25 cellular contexts compared by ENCODE assay signal in the genomic region with DNA sequence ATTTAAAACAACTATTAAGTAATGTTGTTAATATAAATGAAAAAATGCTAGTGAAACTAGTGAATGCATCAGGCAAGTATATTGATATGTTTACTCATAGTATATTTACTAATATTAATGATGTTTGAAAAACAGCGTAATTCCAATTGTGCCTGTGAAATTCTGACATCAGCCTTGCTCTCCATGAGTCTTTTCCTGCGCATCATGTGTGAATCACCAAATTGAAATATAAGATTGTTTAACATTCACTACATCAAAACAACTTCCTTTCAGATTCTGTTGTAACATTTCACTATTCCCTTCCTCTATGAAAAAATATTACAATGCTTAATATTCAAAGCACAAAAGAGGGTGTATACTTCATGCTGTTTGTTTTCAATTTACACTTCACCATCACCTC.
DNase-seq lines count a peak whose midpoint lies in the region; ATAC-seq, FAIRE-seq and TF ChIP-seq lines count a peak whose summit lies in the region.
"Had no signal": no experiment of that assay in that cellular context is flagged by ENCODE, and none has a peak within 500 bp of the region (broad histone marks: within the 10 kb centered on the region; RNA-seq: fewer than 3 reads in every experiment).

No MANE protein-coding gene starts in this region.

- H3K36me3 ChIP-seq in IMR-90 (ENCODE audit: control insufficient read depth, insufficient read depth, low read length) (no peaks in the 10 kb centered on the region), endothelial cell of umbilical vein (ENCODE audit: control insufficient read depth in 2 of 2, extremely low read depth in 1 of 2, insufficient read depth in 2 of 2, low read length in 2 of 2) (no peaks in the 10 kb centered on the region)
- H3K36me3 ChIP-seq: BE2C; BLaER1 treated with 17β-estradiol and CSF1 and Interleukin-3, amounts not matched to agents 10 nM and 100 nM; HAP-1 had no signal

- no peak overlapping the region for H2AK9ac ChIP-seq in IMR-90 (replicated peaks; ENCODE audit: low read depth, low read length, poor library complexity)

- H3K9ac ChIP-seq in IMR-90 (ENCODE audit: low read depth, low read length) (no peak overlapping the region), endothelial cell of umbilical vein (replicated peaks; ENCODE audit: extremely low read depth, insufficient read depth, low read length) (no peak overlapping the region)
- H3K9ac ChIP-seq: BLaER1 treated with 17β-estradiol and CSF1 and Interleukin-3, amounts not matched to agents 10 nM and 100 nM had no signal

- H3K27ac ChIP-seq in IMR-90 (ENCODE audit: insufficient read depth, low read length) (no peak overlapping the region), endothelial cell of umbilical vein (ENCODE audit: insufficient read depth, low read depth, low read length) (no peak overlapping the region)
- H3K27ac ChIP-seq: A549; BLaER1 treated with 17β-estradiol and CSF1 and Interleukin-3, amounts not matched to agents 10 nM and 100 nM had no signal

- intact Hi-C loops in IMR-90 (cut with micrococcal nuclease): no loop called here
- intact Hi-C loops in endothelial cell of umbilical vein (cut with micrococcal nuclease): no loop called here

- no peak overlapping the region for H4K5ac ChIP-seq in IMR-90 (ENCODE audit: low read depth, low read length)

- no peak for TF ChIP-seq RAD21 in IMR-90 (IDR thresholded peaks at IDR 0.05; ENCODE audit: low read length)

- H3K4me3 ChIP-seq in IMR-90 (ENCODE audit: insufficient read depth, low read depth, low read length): no peak overlapping the region
- H3K4me3 ChIP-seq in endothelial cell of umbilical vein (replicated peaks in 1 of 3; ENCODE audit: insufficient read depth in 1 of 3, low read depth in 1 of 3, low read length in 3 of 3): no peak overlapping the region
- H3K4me3 ChIP-seq: A549; BLaER1 treated with 17β-estradiol and CSF1 and Interleukin-3, amounts not matched to agents 10 nM and 100 nM; HAP-1 had no signal

- CTCF ChIA-PET in IMR-90 (lab: Yijun Ruan, JAX): interaction anchor here (0.7 kb wide), 1 partner anchor 623 kb away, joined by 5 read pairs; no protein-coding TSS in a partner anchor
- CTCF ChIA-PET in endothelial cell of umbilical vein (lab: Charles Lee): no interaction called here

- H3K79me1 ChIP-seq in IMR-90 (ENCODE audit: low read depth in 1 of 2, low read length in 2 of 2): no peaks in the 10 kb centered on the region

- no peak overlapping the region for H3K4ac ChIP-seq in IMR-90 (ENCODE audit: low read depth, low read length)

- BruUV-seq in IMR-90 (replicated peaks; lab: Mats Ljungman, UMichigan) (no TSS peak), endothelial cell of umbilical vein (replicated peaks; lab: Mats Ljungman, UMichigan) (no TSS peak)

- DNase-seq in HCEC 1CT (peak; percentile 48), IMR-90 (peak; percentile 61), endothelial cell of umbilical vein (ENCODE audit: low read depth, low spot score) (no peak), iris pigment epithelial cell (ENCODE audit: low read depth) (peak; percentile 31), GM03348 (ENCODE audit: low spot score) (no peak), HK-2 (ENCODE audit: unreplicated experiment) (no peak)
- DNase-seq: 8988T; ACHN; AML-193; BE2C; CD4-positive, alpha-beta T cell; CD8-positive, alpha-beta memory T cell; DMS 273 treated with DMSO at 0.1 percent for 48 hours; DMS79; EL; GDM1; GOT3 had no signal

- H3K56ac ChIP-seq in IMR-90 (ENCODE audit: extremely low read depth, insufficient read depth, low read length): no peak overlapping the region

- H4K20me1 ChIP-seq in IMR-90 (ENCODE audit: insufficient read depth, low read length): no peaks in the 10 kb centered on the region
- H4K20me1 ChIP-seq in endothelial cell of umbilical vein (replicated peaks; ENCODE audit: control insufficient read depth, extremely low read depth, insufficient read depth, low read length): no peaks in the 10 kb centered on the region
- H4K20me1 ChIP-seq: BLaER1 treated with 17β-estradiol and CSF1 and Interleukin-3, amounts not matched to agents 10 nM and 100 nM had no signal

- H3K9me3 ChIP-seq in IMR-90 (ENCODE audit: control insufficient read depth, insufficient read depth, low read length): no peaks in the 10 kb centered on the region
- no peaks in the 10 kb centered on the region for H3K9me3 ChIP-seq in endothelial cell of umbilical vein (replicated peaks; ENCODE audit: control insufficient read depth, insufficient read depth, low read length)
- H3K9me3 ChIP-seq: A549; BE2C; BLaER1 treated with 17β-estradiol and CSF1 and Interleukin-3, amounts not matched to agents 10 nM and 100 nM; HAP-1 had no signal

- TF ChIP-seq CTCF in IMR-90 (conservative IDR thresholded peaks at IDR 0.05; ENCODE audit: low read depth, low read length) (no peak), endothelial cell of umbilical vein (IDR thresholded peaks at IDR 0.05; ENCODE audit: extremely low read depth in 1 of 2, insufficient read depth in 1 of 2, low read depth in 1 of 2, low read length in 2 of 2) (no peak)

- ATAC-seq in IMR-90 (ENCODE audit: low read depth) (no peak), HG03045 (IDR thresholded peaks at IDR 0.05; ENCODE audit: unreplicated experiment) (no peak)
- ATAC-seq: A549 had no signal

- H3K9me1 ChIP-seq in IMR-90 (ENCODE audit: insufficient read depth, low read length): no peaks in the 10 kb centered on the region; the same call in 1 of the 2 replicates
- no peaks in the 10 kb centered on the region for H3K9me1 ChIP-seq in endothelial cell of umbilical vein (replicated peaks; ENCODE audit: control insufficient read depth, extremely low read depth, insufficient read depth, low read length)

- H4K8ac ChIP-seq in IMR-90 (ENCODE audit: low read depth in 2 of 2, low read length in 2 of 2): no peak overlapping the region

- no peak overlapping the region for H3K14ac ChIP-seq in IMR-90 (replicated peaks; ENCODE audit: low read depth, low read length)

- H3K27me3 ChIP-seq in IMR-90 (ENCODE audit: control insufficient read depth, insufficient read depth, low read length): no peaks in the 10 kb centered on the region
- H3K27me3 ChIP-seq in endothelial cell of umbilical vein (ENCODE audit: control insufficient read depth in 2 of 2, insufficient read depth in 2 of 2, low read length in 2 of 2): no peaks in the 10 kb centered on the region
- H3K27me3 ChIP-seq: BE2C; BLaER1 treated with 17β-estradiol and CSF1 and Interleukin-3, amounts not matched to agents 10 nM and 100 nM had no signal

- no peak overlapping the region for H2BK15ac ChIP-seq in IMR-90 (ENCODE audit: low read depth, low read length)

- TF ChIP-seq POLR2A in IMR-90 (IDR thresholded peaks at IDR 0.05; ENCODE audit: low read depth, low read length) (no peak), endothelial cell of umbilical vein (IDR thresholded peaks at IDR 0.05; ENCODE audit: low read depth, low read length) (no peak)

- no peaks in the 10 kb centered on the region for H3K4me1 ChIP-seq in IMR-90 (ENCODE audit: control insufficient read depth, insufficient read depth, low read length)
- H3K4me1 ChIP-seq in endothelial cell of umbilical vein (ENCODE audit: control insufficient read depth, extremely low read depth, insufficient read depth, low read length): no peaks in the 10 kb centered on the region
- H3K4me1 ChIP-seq: A549, BE2C, HAP-1 had no signal

- H3K4me2 ChIP-seq in IMR-90 (ENCODE audit: low read depth, low read length) (no peak overlapping the region), endothelial cell of umbilical vein (ENCODE audit: insufficient read depth, low read length) (no peak overlapping the region)
- H3K4me2 ChIP-seq: A549; BLaER1 treated with 17β-estradiol and CSF1 and Interleukin-3, amounts not matched to agents 10 nM and 100 nM had no signal

- in situ Hi-C loops in IMR-90 (cut with MboI; ENCODE audit: low sequenced_read_pairs): no loop called here

- no CpG with 5 or more reads among the region's 2 CpGs for WGBS in IMR-90 (ENCODE audit: extremely low coverage in 2 of 2, insufficient read length in 1 of 2), 2 experiments

- H3K79me2 ChIP-seq in endothelial cell of umbilical vein (ENCODE audit: control insufficient read depth, insufficient read depth, low read length): no peaks in the 10 kb centered on the region

- H2AFZ ChIP-seq in IMR-90 (replicated peaks; ENCODE audit: low read length, poor library complexity): no peak overlapping the region
- H2AFZ ChIP-seq in endothelial cell of umbilical vein (ENCODE audit: low read depth, low read length): no peak overlapping the region

- H2BK120ac ChIP-seq in IMR-90 (ENCODE audit: low read depth, low read length): no peak overlapping the region

- POLR2A ChIA-PET in IMR-90 (lab: Charles Lee; ENCODE audit: unreplicated experiment) (no interaction called here), endothelial cell of umbilical vein (lab: Charles Lee) (no interaction called here)

- H2BK20ac ChIP-seq in IMR-90 (ENCODE audit: low read depth, low read length): no peak overlapping the region

- H2BK5ac ChIP-seq in IMR-90 (ENCODE audit: low read depth, low read length, poor library complexity, severe bottlenecking): peak overlapping the region; percentile 24

- no peak overlapping the region for H3K23ac ChIP-seq in IMR-90 (ENCODE audit: low read depth, low read length)

- H3K18ac ChIP-seq in IMR-90 (ENCODE audit: low read depth, low read length): peak overlapping the region; percentile 59; the same call in 1 of the 2 replicates

- dilution Hi-C loops in IMR-90 (cut with HindIII; ENCODE audit: low sequenced_read_pairs, unreplicated experiment): no loop called here
- dilution Hi-C loops in endothelial cell of umbilical vein (cut with MboI; ENCODE audit: extremely low pct_ligation_motif_present, low sequenced_read_pairs): no loop called here

- no peak overlapping the region for H2AK5ac ChIP-seq in IMR-90 (ENCODE audit: low read depth, low read length)

- H4K91ac ChIP-seq in IMR-90 (ENCODE audit: insufficient read depth, low read depth, low read length): no peak overlapping the region

- FAIRE-seq in endothelial cell of umbilical vein (lab: Jason Lieb, UNC): no peak
- FAIRE-seq: A549, D721Med, GM12891, GM18507, H54 had no signal

TF ChIP-seq in IMR-90, 13 proteins besides CTCF, POLR2A, EP300 and RAD21 (continues in another document):
- TF ChIP-seq MAFK (IDR thresholded peaks at IDR 0.05; ENCODE audit: low read depth, low read length): no peak

TF ChIP-seq in endothelial cell of umbilical vein, 7 proteins besides CTCF, POLR2A, EP300 and RAD21:
- no peak for TF ChIP-seq JUN (IDR thresholded peaks at IDR 0.05; ENCODE audit: borderline replicate concordance, insufficient read depth, insufficient read length, low read depth)
- peak; percentile 10 for TF ChIP-seq FOS (IDR thresholded peaks at IDR 0.05; ENCODE audit: borderline replicate concordance, insufficient read depth, low read length)

Comparison
In these comparisons a context has a peak if more than half of its experiments do, and no peak if none do; other contexts are left out.
1. DNase-seq: peak in HCEC 1CT (single experiment), IMR-90 (single experiment) and iris pigment epithelial cell (single experiment); none in endothelial cell of umbilical vein (single experiment), GM03348 (single experiment) and HK-2 (single experiment).